ENCODE assay signal across 8 cellular contexts in genomic region chr13:37040789-37041188, GRCh38.
"Had no signal": no experiment of that assay in that cellular context is flagged by ENCODE, and none has a peak within 500 bp of the region (broad histone marks: within the 10 kb centered on the region; RNA-seq: fewer than 3 reads in every experiment).

No MANE protein-coding gene starts in this region.

- H3K27ac ChIP-seq: GM23248 had no signal

- H3K9me3 Mint-ChIP-seq: GM23338, H9 had no signal

- H3K4me3 ChIP-seq: GM23248, GM23338, HAP-1 had no signal

- H3K4me1 ChIP-seq: HAP-1 had no signal

- ATAC-seq: GM23338, HCT116 had no signal

- H3K4me3 Mint-ChIP-seq: GM23338, H9 had no signal

- H3K27ac Mint-ChIP-seq: GM23338, H9 had no signal

- H3K4me1 Mint-ChIP-seq: GM23338, H9 had no signal

- DNase-seq: GM23248, GOT3, H7, H9, HCEC 1CT had no signal

- H3K9me3 ChIP-seq: HAP-1 had no signal

- H3K9ac ChIP-seq: GM23248 had no signal
